Comparison of ENCODE assay signal across 8 cellular contexts in the genomic region with DNA sequence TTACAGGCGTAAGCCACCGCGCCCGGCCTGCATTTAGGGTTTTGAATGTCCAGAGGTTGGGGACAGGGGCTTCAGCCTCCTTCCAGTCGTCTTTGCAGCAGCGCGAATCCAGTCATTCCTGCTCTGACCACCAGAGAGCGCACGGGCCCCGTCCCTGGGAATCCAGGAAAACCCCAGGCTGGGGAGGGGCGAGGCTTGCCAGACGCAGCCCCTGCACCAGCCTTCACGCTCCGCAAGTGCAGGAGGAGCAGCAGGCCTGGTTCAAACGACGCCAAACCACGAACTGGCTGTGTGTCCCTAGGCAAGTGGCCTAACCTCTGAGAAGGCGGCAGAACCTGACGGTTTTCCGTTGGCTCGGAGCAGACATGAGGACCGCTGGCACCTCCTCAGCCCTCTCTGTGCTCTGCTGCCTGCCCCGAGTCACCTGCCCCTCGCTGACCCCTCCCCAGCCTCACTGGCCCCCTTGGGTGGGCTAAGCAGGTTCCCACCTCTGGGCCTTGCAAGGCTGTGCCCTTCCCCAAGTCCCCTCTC. TPM values are rescaled to one million over a fixed set of nuclear protein-coding genes. Genes with fewer than 3 reads are reported as not detected.
DNase-seq lines count a peak whose midpoint lies in the region; ATAC-seq and TF ChIP-seq lines count a peak whose summit lies in the region.

No MANE protein-coding gene starts in this region.

- peaks cover 20% of the 10 kb centered on the region for H3K36me3 Mint-ChIP-seq in activated naive CD8-positive, alpha-beta T cell treated with anti-CD3 and anti-CD28 coated beads for 36 hours
- H3K36me3 Mint-ChIP-seq in progenitor cell of endocrine pancreas (ENCODE audit: insufficient read depth): peaks cover 2% of the 10 kb centered on the region

- H3K27ac Mint-ChIP-seq in activated naive CD8-positive, alpha-beta T cell treated with anti-CD3 and anti-CD28 coated beads for 36 hours: peak overlapping the region; percentile 58
- peak overlapping the region; percentile 76 for H3K27ac Mint-ChIP-seq in progenitor cell of endocrine pancreas

- H3K9me3 Mint-ChIP-seq in activated naive CD8-positive, alpha-beta T cell treated with anti-CD3 and anti-CD28 coated beads for 36 hours: no peaks in the 10 kb centered on the region
- peaks cover 3% of the 10 kb centered on the region for H3K9me3 Mint-ChIP-seq in progenitor cell of endocrine pancreas (ENCODE audit: low read depth)

- peak; percentile 94 for TF ChIP-seq CTCF in progenitor cell of endocrine pancreas (IDR thresholded peaks at IDR 0.05; ENCODE audit: unreplicated experiment)

- intact Hi-C loops in cardiac septum (cut with DNase I): loop anchor here (2.0 to 5.0 kb wide), 2 partner anchors 70 to 93 kb away; a partner anchor contains a TSS

- peak overlapping the region; percentile 32 for H3K4me3 Mint-ChIP-seq in activated naive CD8-positive, alpha-beta T cell treated with anti-CD3 and anti-CD28 coated beads for 36 hours
- peak overlapping the region; percentile 77 for H3K4me3 Mint-ChIP-seq in progenitor cell of endocrine pancreas (ENCODE audit: low read depth)

- H3K27me3 Mint-ChIP-seq in activated naive CD8-positive, alpha-beta T cell treated with anti-CD3 and anti-CD28 coated beads for 36 hours: peaks cover 12% of the 10 kb centered on the region
- no peaks in the 10 kb centered on the region for H3K27me3 Mint-ChIP-seq in progenitor cell of endocrine pancreas

- DNase-seq in EL (peak; percentile 73), NCI-H1092 treated with DMSO at 0.1 percent for 48 hours (lab: John Stamatoyannopoulos, UW) (peak; percentile 84), SKM-1 (lab: John Stamatoyannopoulos, UW; ENCODE audit: unreplicated experiment) (peak; percentile 56), cardiac septum (ENCODE audit: low spot score) (peak; percentile 91), progenitor cell of endocrine pancreas (ENCODE audit: low spot score, unreplicated experiment) (peak; percentile 88), ureter (ENCODE audit: low spot score) (peak; percentile 79)
- peak; percentile 81 for DNase-seq in activated naive CD8-positive, alpha-beta T cell treated with anti-CD3 and anti-CD28 coated beads for 36 hours

- no peak for ATAC-seq in HG02642 (IDR thresholded peaks at IDR 0.05; ENCODE audit: poor library complexity, unreplicated experiment)

- H3K4me1 Mint-ChIP-seq in activated naive CD8-positive, alpha-beta T cell treated with anti-CD3 and anti-CD28 coated beads for 36 hours: peaks cover 13% of the 10 kb centered on the region
- H3K4me1 Mint-ChIP-seq in progenitor cell of endocrine pancreas (ENCODE audit: low read depth): peaks cover 18% of the 10 kb centered on the region

RNA-seq across cellular contexts. Expression of a gene that starts 2.0 kb away (rescaled TPM):
- 100 to 1,000 TPM; 106 to 108 TPM for total RNA-seq in activated naive CD8-positive, alpha-beta T cell treated with anti-CD3 and anti-CD28 coated beads for 36 hours
- 31.4 TPM for total RNA-seq in cardiac septum
- 37.3 and 39.2 TPM in 2 replicates for total RNA-seq in progenitor cell of endocrine pancreas
- 54.5 TPM for total RNA-seq in ureter

RNA-seq across cellular contexts. Expression of a gene that starts 11.2 kb away (rescaled TPM):
- total RNA-seq in activated naive CD8-positive, alpha-beta T cell treated with anti-CD3 and anti-CD28 coated beads for 36 hours: 1 to 10 TPM; 6.2 to 6.5 TPM
- 136 TPM for total RNA-seq in cardiac septum
- total RNA-seq in progenitor cell of endocrine pancreas: 13.8 and 14.4 TPM in 2 replicates
- 29.8 TPM for total RNA-seq in ureter

RNA-seq across cellular contexts. Expression of a gene that starts 25.3 kb away (rescaled TPM):
- not detected for total RNA-seq in activated naive CD8-positive, alpha-beta T cell treated with anti-CD3 and anti-CD28 coated beads for 36 hours
- total RNA-seq in cardiac septum: not detected
- 0.43 and 0.49 TPM in 2 replicates for total RNA-seq in progenitor cell of endocrine pancreas
- 0.29 TPM for total RNA-seq in ureter

RNA-seq across cellular contexts. Expression of a gene that starts 30.3 kb away (rescaled TPM):
- not detected for total RNA-seq in activated naive CD8-positive, alpha-beta T cell treated with anti-CD3 and anti-CD28 coated beads for 36 hours
- total RNA-seq in cardiac septum (not detected), progenitor cell of endocrine pancreas (not detected in 2 replicates), ureter (not detected)

RNA-seq across cellular contexts. Expression of a gene that starts 31.6 kb away (rescaled TPM):
- total RNA-seq in activated naive CD8-positive, alpha-beta T cell treated with anti-CD3 and anti-CD28 coated beads for 36 hours: 10 to 100 TPM; 73.3 to 74.6 TPM
- 37.3 TPM for total RNA-seq in cardiac septum
- 62.9 and 68.4 TPM in 2 replicates for total RNA-seq in progenitor cell of endocrine pancreas
- 56.4 TPM for total RNA-seq in ureter
